ENCODE assay signal across 8 cellular contexts in genomic region chr11:80331694-80332093, GRCh38.
"Had no signal": no experiment of that assay in that cellular context is flagged by ENCODE, and none has a peak within 500 bp of the region (broad histone marks: within the 10 kb centered on the region; RNA-seq: fewer than 3 reads in every experiment).

No MANE protein-coding gene starts in this region.

- ATAC-seq: GM12878 had no signal

- H3K4me3 ChIP-seq: GM12878 had no signal

- DNase-seq: GDM1, GF-D8 had no signal

- FAIRE-seq: G401.6, GM12878, GM12891, GM12892, GM18507, GM19239 had no signal
